7 cellular contexts compared by ENCODE assay signal in genomic region chr10:44866367-44866766, GRCh38. TPM values are rescaled to one million over a fixed set of nuclear protein-coding genes. Genes with fewer than 3 reads are reported as not detected.
"Had no signal": no experiment of that assay in that cellular context is flagged by ENCODE, and none has a peak within 500 bp of the region (broad histone marks: within the 10 kb centered on the region; RNA-seq: fewer than 3 reads in every experiment).

No MANE protein-coding gene starts in this region.

RNA-seq across cellular contexts. Expression of gene TMEM72, which starts 44.8 kb away (rescaled TPM):
- total RNA-seq: GM23338, H1, H9, HFFc6, HT1080 had no signal
- polyA plus RNA-seq: GM23338, H1, HepG2, IgD-negative memory B cell had no signal
